In genomic region chr16:66696669-66697630, GRCh38 we compare ENCODE assay signal across 8 cellular contexts. TPM values are rescaled to one million over a fixed set of nuclear protein-coding genes. Genes with fewer than 3 reads are reported as not detected.
DNase-seq lines count a peak whose midpoint lies in the region; ATAC-seq and TF ChIP-seq lines count a peak whose summit lies in the region.

Gene CMTM4, minus strand, starts transcription at chr16:66696743. Its CDS starts 218 bp downstream, at chr16:66696525.

- POLR2A ChIA-PET in CD4-positive, alpha-beta memory T cell (lab: Charles Lee; ENCODE audit: partially characterized antibody): interaction anchor here (0.7 to 1.6 kb wide), 3 partner anchors 54 to 304 kb away, joined by 3 to 4 read pairs (median 3); partner anchors contain the start of genes DYNC1LI2 and NAE1

- H3F3A ChIP-seq in OCI-LY1 (ENCODE audit: insufficient read depth, low read length): no peaks in the 10 kb centered on the region

- H3K27me3 ChIP-seq in CD4-positive, alpha-beta memory T cell (ENCODE audit: insufficient read depth, low read length): no peaks in the 10 kb centered on the region
- H3K27me3 ChIP-seq in OCI-LY1 (ENCODE audit: insufficient read depth, low read length): peaks cover 4% of the 10 kb centered on the region; the same call in 1 of the 2 replicates

- peak within 1 kb of the TSS; percentile 27 for H3K27ac ChIP-seq in CD4-positive, alpha-beta memory T cell (ENCODE audit: low read depth, low read length)
- H3K27ac ChIP-seq in OCI-LY1 (ENCODE audit: low read depth, low read length, poor library complexity, severe bottlenecking): no peak within 1 kb of the TSS
- H3K27ac ChIP-seq in epithelial cell of prostate: peak within 1 kb of the TSS; percentile 61

- H3K36me3 Mint-ChIP-seq in CD4-positive, alpha-beta memory T cell: no peaks in the 10 kb centered on the region

- H3K36me3 ChIP-seq in CD4-positive, alpha-beta memory T cell (ENCODE audit: insufficient read depth, low read length): no peaks in the 10 kb centered on the region
- H3K36me3 ChIP-seq in OCI-LY1 (ENCODE audit: insufficient read depth, low read length) (no peaks in the 10 kb centered on the region), mucosa of descending colon (ENCODE audit: low read depth) (no peaks in the 10 kb centered on the region)

- peaks cover 5 to 20% (median 12%) of the 10 kb centered on the region in 4 donors for H3K4me1 Mint-ChIP-seq in CD4-positive, alpha-beta memory T cell

- peak within 1 kb of the TSS in 1 of 2 donors; percentile 57 for H3K4me3 ChIP-seq in CD4-positive, alpha-beta memory T cell (ENCODE audit: low read length in 2 of 2)
- peak within 1 kb of the TSS; percentile 73 for H3K4me3 ChIP-seq in OCI-LY1 (ENCODE audit: low read depth, low read length, poor library complexity, severe bottlenecking)
- H3K4me3 ChIP-seq in mucosa of descending colon: peak within 1 kb of the TSS; percentile 40

- H3K9me3 ChIP-seq in CD4-positive, alpha-beta memory T cell (ENCODE audit: control insufficient read depth in 1 of 2, low read length in 2 of 2): no peaks in the 10 kb centered on the region
- H3K9me3 ChIP-seq in OCI-LY1 (ENCODE audit: low read length) (no peaks in the 10 kb centered on the region), mucosa of descending colon (no peaks in the 10 kb centered on the region)

- H3K27me3 Mint-ChIP-seq in CD4-positive, alpha-beta memory T cell: peaks cover 0 to 5% of the 10 kb centered on the region in 2 donors

- no peaks in the 10 kb centered on the region for H3K9me3 Mint-ChIP-seq in CD4-positive, alpha-beta memory T cell

- ATAC-seq in GM19438 (IDR thresholded peaks at IDR 0.05; ENCODE audit: low read depth, unreplicated experiment): peak; percentile 79
- ATAC-seq in HG03565 (IDR thresholded peaks at IDR 0.05; ENCODE audit: unreplicated experiment): peak; percentile 90
- peak; percentile 91 for ATAC-seq in mucosa of descending colon

- CTCF ChIA-PET in CD4-positive, alpha-beta memory T cell (lab: Charles Lee; ENCODE audit: partially characterized antibody): interaction anchor here (0.7 to 2.3 kb wide), 9 partner anchors 12 to 170 kb away, joined by 3 to 7 read pairs (median 4); partner anchors contain the start of genes DYNC1LI2 and NAE1

- H3K4me2 ChIP-seq in OCI-LY1 (ENCODE audit: low read length): peak within 1 kb of the TSS; percentile 98

- H3K79me2 ChIP-seq in OCI-LY1 (ENCODE audit: insufficient read depth, low read length): no peaks in the 10 kb centered on the region

- peak within 1 kb of the TSS; percentile 88; the same call in 1 of the 2 replicates for H2AFZ ChIP-seq in OCI-LY1 (ENCODE audit: low read length)

- peak within 1 kb of the TSS in 5 of 7 donors; percentile 23 to 78 (median 66) for H3K27ac Mint-ChIP-seq in CD4-positive, alpha-beta memory T cell

- DNase-seq in CD4-positive, alpha-beta memory T cell: peak; percentile 68 to 80 (median 72)
- DNase-seq in activated T-cell treated with anti-CD3 and anti-CD28 coated beads for 4 hours: peak; percentile 56
- peak; percentile 44 for DNase-seq in epithelial cell of prostate (ENCODE audit: low read depth, low spot score)
- peak; percentile 86 to 92 (median 89) for DNase-seq in mucosa of descending colon
- DNase-seq in stimulated activated CD8-positive, alpha-beta memory T cell treated with anti-CD3 and anti-CD28 coated beads, Interleukin-2, amount 100 ng/mL, for 1 hour (ENCODE audit: low read depth in 2 of 2): peak; percentile 44 to 68

- H3K4me3 Mint-ChIP-seq in CD4-positive, alpha-beta memory T cell: peak within 1 kb of the TSS; percentile 78 to 87 (median 85)

- no peaks in the 10 kb centered on the region for H3K9me2 ChIP-seq in OCI-LY1 (ENCODE audit: low read depth, low read length)

- peaks cover 8% of the 10 kb centered on the region for H3K4me1 ChIP-seq in CD4-positive, alpha-beta memory T cell (ENCODE audit: insufficient read depth, low read length)
- H3K4me1 ChIP-seq in OCI-LY1 (ENCODE audit: insufficient read depth, low read length, severe bottlenecking) (peaks cover 14% of the 10 kb centered on the region), mucosa of descending colon (ENCODE audit: low read depth) (peaks cover 23% of the 10 kb centered on the region)

- peak within 1 kb of the TSS; percentile 67 for H3K9ac ChIP-seq in OCI-LY1 (ENCODE audit: low read length)

- intact Hi-C loops in CD4-positive, alpha-beta memory T cell (cut with micrococcal nuclease): loop anchor here (2.0 to 5.0 kb wide), 3 partner anchors 32 to 90 kb away; partner anchors contain the start of gene DYNC1LI2
- intact Hi-C loops in mucosa of descending colon (cut with DNase I, micrococcal nuclease): no loop called here

- no peaks in the 10 kb centered on the region for H4K20me1 ChIP-seq in OCI-LY1 (ENCODE audit: insufficient read depth, low read length)

- TF ChIP-seq CTCF in OCI-LY1 (IDR thresholded peaks at IDR 0.05; ENCODE audit: low read length) (peak; percentile 46), mucosa of descending colon (IDR thresholded peaks at IDR 0.05) (no peak)

RNA-seq across cellular contexts. Expression of gene CMTM4, which starts in this region (rescaled TPM):
- total RNA-seq in CD4-positive, alpha-beta memory T cell: 1 to 10 TPM; 2.0 to 2.2 TPM
- polyA plus RNA-seq in CD4-positive, alpha-beta memory T cell: under 1 TPM in 1 of 2 donors, not detected in 1; 0.21 TPM
- total RNA-seq in mucosa of descending colon: 100 to 1,000 TPM in 2 of 3 donors, 10 to 100 TPM in 1; 91.6 to 208 (median 155) TPM

Comparison
In these comparisons a context has a peak if more than half of its experiments do, and no peak if none do; other contexts are left out.
1. RNA of gene CMTM4 (total RNA-seq): 91.6 to 208 TPM in mucosa of descending colon; 2.0 to 2.2 TPM in CD4-positive, alpha-beta memory T cell; every median in the first group is over 10 times any median in the second.
2. Peak in every context shown above with its lines, with median percentiles within 50 percentile points of each other: DNase-seq and ATAC-seq.